Comparison of ENCODE assay signal across 8 cellular contexts in genomic region chr17:1628856-1629646, GRCh38. TPM values are rescaled to one million over a fixed set of nuclear protein-coding genes. Genes with fewer than 3 reads are reported as not detected.
A peak's percentile ranks its signal among the peaks of the same experiment; 100 is the strongest.
DNase-seq lines count a peak whose midpoint lies in the region; ATAC-seq, FAIRE-seq and TF ChIP-seq lines count a peak whose summit lies in the region.

No MANE protein-coding gene starts in this region.

- peak; percentile 53 for ATAC-seq in GM18909 (IDR thresholded peaks at IDR 0.05; ENCODE audit: poor library complexity, unreplicated experiment)
- peak; percentile 54 for ATAC-seq in HG03175 (IDR thresholded peaks at IDR 0.05; ENCODE audit: unreplicated experiment)
- peak; percentile 80 to 81 for ATAC-seq in activated CD4-positive, CD25-positive, alpha-beta regulatory T cell treated with anti-CD3 and anti-CD28 coated beads, Interleukin-2, amount 50 U/mL, for 24 hours

- TF ChIP-seq CTCF in AG04450 (IDR thresholded peaks at IDR 0.05; ENCODE audit: low read depth, low read length) (no peak), keratinocyte (optimal IDR thresholded peaks at IDR 0.05 in 1 of 3, IDR thresholded peaks at IDR 0.05 in 1 of 3, conservative IDR thresholded peaks at IDR 0.05 in 1 of 3; ENCODE audit: extremely low read depth in 1 of 3, insufficient read depth in 2 of 3, low read length in 3 of 3) (peak in 1 of 3 experiments; percentile 52)

- CTCF ChIA-PET in AG04450 (lab: Charles Lee) = interaction anchor here (0.7 to 3.4 kb wide), 4 partner anchors 11 to 55 kb away, joined by 4 to 43 read pairs (median 4); no protein-coding TSS in a partner anchor

- H3K4me2 ChIP-seq in keratinocyte (ENCODE audit: control insufficient read depth, extremely low read depth, insufficient read depth, low read depth, low read length) = peak overlapping the region; percentile 95

- H3K9me1 ChIP-seq in keratinocyte (ENCODE audit: control insufficient read depth, extremely low read depth, insufficient read depth, low read length) = no peaks in the 10 kb centered on the region

- H3K27me3 ChIP-seq in AG04450 (ENCODE audit: control insufficient read depth, insufficient read depth, low read length) = peaks cover 7% of the 10 kb centered on the region
- peaks cover 6% of the 10 kb centered on the region for H3K27me3 ChIP-seq in keratinocyte (ENCODE audit: control insufficient read depth, extremely low read depth, insufficient read depth, low read length)

- POLR2A ChIA-PET in AG04450 (lab: Yijun Ruan, JAX) = interaction anchor here (1.0 to 1.7 kb wide), 6 partner anchors 14 to 55 kb away, joined by 3 to 8 read pairs (median 3); no protein-coding TSS in a partner anchor

- no peak for FAIRE-seq in keratinocyte (lab: Jason Lieb, UNC)

- DNase-seq in AG04450 (ENCODE audit: low read depth, low spot score) (peak; percentile 70), NCI-H345 treated with DMSO at 0.1 percent for 48 hours (lab: John Stamatoyannopoulos, UW; ENCODE audit: unreplicated experiment) (peak; percentile 71), cerebellar cortex (ENCODE audit: low spot score) (peak; percentile 97), keratinocyte (ENCODE audit: low read depth, low spot score) (peak; percentile 66)
- DNase-seq in stimulated activated CD4-positive, alpha-beta T cell treated with anti-CD3 and anti-CD28 coated beads, Interleukin-12 subunit alpha, Interleukin-12 subunit beta, amount 100 ng/mL, for 4 hours = peak; percentile 87

- H2AFZ ChIP-seq in keratinocyte (ENCODE audit: control insufficient read depth, low read length) = peak overlapping the region; percentile 84

- H3K9me3 ChIP-seq in AG04450 (ENCODE audit: control insufficient read depth, insufficient read depth, low read length) (no peaks in the 10 kb centered on the region; the same call in 1 of the 2 replicates), keratinocyte (ENCODE audit: control insufficient read depth, low read depth, low read length) (no peaks in the 10 kb centered on the region)

- dilution Hi-C loops in keratinocyte (cut with MboI; ENCODE audit: extremely low pct_ligation_motif_present, low sequenced_read_pairs) = no loop called here

- no peak overlapping the region for H3K27ac ChIP-seq in AG04450 (ENCODE audit: low read depth, low read length)
- H3K27ac ChIP-seq in keratinocyte (ENCODE audit: control insufficient read depth, insufficient read depth, low read length) = peak overlapping the region; percentile 43

- peaks cover 8% of the 10 kb centered on the region for H3K4me1 ChIP-seq in keratinocyte (ENCODE audit: control insufficient read depth, extremely low read depth, insufficient read depth, low read length)

- H3K79me2 ChIP-seq in keratinocyte (ENCODE audit: control insufficient read depth, insufficient read depth, low read length) = no peaks in the 10 kb centered on the region

- H3K36me3 ChIP-seq in keratinocyte (ENCODE audit: control insufficient read depth in 2 of 2, extremely low read depth in 1 of 2, insufficient read depth in 2 of 2, low read length in 2 of 2) = peaks cover 0 to 5% of the 10 kb centered on the region in 2 experiments

- peak overlapping the region; percentile 73 for H3K9ac ChIP-seq in keratinocyte (ENCODE audit: control insufficient read depth, extremely low read depth, insufficient read depth, low read length)

- H4K20me1 ChIP-seq in keratinocyte (ENCODE audit: control insufficient read depth, extremely low read depth, insufficient read depth, low read length) = no peaks in the 10 kb centered on the region

- H3K4me3 ChIP-seq in AG04450 (ENCODE audit: low read depth, low read length) (peak overlapping the region; percentile 78), keratinocyte (ENCODE audit: control insufficient read depth in 2 of 3, extremely low read depth in 1 of 3, insufficient read depth in 2 of 3, low read depth in 1 of 3, low read length in 3 of 3) (peak overlapping the region; percentile 74 to 76 (median 76))

RNA-seq across cellular contexts. Expression of gene SLC43A2, which starts 0.4 kb away (rescaled TPM):
- polyA plus RNA-seq in AG04450 (2011; rRNA removed) = 5.3 and 6.8 TPM in 2 replicates
- 10.6 and 14.3 TPM in 2 replicates for polyA minus RNA-seq in AG04450 (2011; rRNA and poly(A)+ RNA removed)
- 12.7 to 17.0 TPM (median 13.9 TPM) in 3 replicates for polyA plus RNA-seq in keratinocyte
- 2.7 TPM for polyA plus RNA-seq in keratinocyte (2011; ENCODE audit: low read depth)
- polyA plus RNA-seq in keratinocyte (2011; cell fraction: cytosol; rRNA removed) = 7.4 and 11.8 TPM in 2 replicates
- 35.3 and 40.2 TPM in 2 replicates for polyA plus RNA-seq in keratinocyte (2011; cell fraction: nucleus; rRNA removed)
- 4.9 and 14.3 TPM in 2 replicates for polyA plus RNA-seq in keratinocyte (2012; ENCODE audit: low replicate concordance)
- 17.8 to 39.3 TPM (median 26.5 TPM) in 3 replicates for polyA minus RNA-seq in keratinocyte
- polyA minus RNA-seq in keratinocyte (2011; cell fraction: cytosol; rRNA and poly(A)+ RNA removed) = 37.4 TPM
- 38.0 and 53.4 TPM in 2 replicates for polyA minus RNA-seq in keratinocyte (2011; cell fraction: nucleus; rRNA and poly(A)+ RNA removed)

RNA-seq across cellular contexts. Expression of gene SCARF1, which starts 16.5 kb away (rescaled TPM):
- 0.17 and 0.20 TPM in 2 replicates for polyA plus RNA-seq in AG04450 (2011; rRNA removed)
- polyA minus RNA-seq in AG04450 (2011; rRNA and poly(A)+ RNA removed) = 0.13 and 0.18 TPM in 2 replicates
- polyA plus RNA-seq in keratinocyte = 0.05 to 0.18 TPM (median 0.06 TPM) in 3 replicates
- not detected for polyA plus RNA-seq in keratinocyte (2011; ENCODE audit: low read depth)
- polyA plus RNA-seq in keratinocyte (2011; cell fraction: cytosol; rRNA removed) = 0.01 TPM in 2 replicates
- 0.36 and 0.67 TPM in 2 replicates for polyA plus RNA-seq in keratinocyte (2011; cell fraction: nucleus; rRNA removed)
- polyA plus RNA-seq in keratinocyte (2012; ENCODE audit: low replicate concordance) = 0.03 and 0.18 TPM in 2 replicates
- polyA minus RNA-seq in keratinocyte = 0.10 to 0.13 TPM in 2 of 3 replicates, not detected in the other
- not detected for polyA minus RNA-seq in keratinocyte (2011; cell fraction: cytosol; rRNA and poly(A)+ RNA removed)
- 0.32 TPM in 1 of 2 replicates, not detected in the other for polyA minus RNA-seq in keratinocyte (2011; cell fraction: nucleus; rRNA and poly(A)+ RNA removed)

RNA-seq across cellular contexts. Expression of gene RILP, which starts 20.6 kb away (rescaled TPM):
- polyA plus RNA-seq in AG04450 (2011; rRNA removed) = 5.8 and 9.3 TPM in 2 replicates
- polyA minus RNA-seq in AG04450 (2011; rRNA and poly(A)+ RNA removed) = 3.3 and 4.0 TPM in 2 replicates
- 3.1 to 4.5 TPM (median 3.2 TPM) in 3 replicates for polyA plus RNA-seq in keratinocyte
- polyA plus RNA-seq in keratinocyte (2011; ENCODE audit: low read depth) = 1.3 TPM
- polyA plus RNA-seq in keratinocyte (2011; cell fraction: cytosol; rRNA removed) = 2.4 and 4.6 TPM in 2 replicates
- polyA plus RNA-seq in keratinocyte (2011; cell fraction: nucleus; rRNA removed) = 3.1 and 3.9 TPM in 2 replicates
- polyA plus RNA-seq in keratinocyte (2012; ENCODE audit: low replicate concordance) = 2.0 and 3.8 TPM in 2 replicates
- polyA minus RNA-seq in keratinocyte = 2.2 to 3.3 TPM (median 2.5 TPM) in 3 replicates
- polyA minus RNA-seq in keratinocyte (2011; cell fraction: cytosol; rRNA and poly(A)+ RNA removed) = 3.8 TPM
- polyA minus RNA-seq in keratinocyte (2011; cell fraction: nucleus; rRNA and poly(A)+ RNA removed) = 2.3 TPM in 2 replicates

RNA-seq across cellular contexts. Expression of gene PRPF8, which starts 55.6 kb away (rescaled TPM):
- polyA plus RNA-seq in AG04450 (2011; rRNA removed) = 126 and 161 TPM in 2 replicates
- polyA minus RNA-seq in AG04450 (2011; rRNA and poly(A)+ RNA removed) = 420 and 507 TPM in 2 replicates
- 60.1 to 118 TPM (median 97.5 TPM) in 3 replicates for polyA plus RNA-seq in keratinocyte
- 187 TPM for polyA plus RNA-seq in keratinocyte (2011; ENCODE audit: low read depth)
- 56.1 and 61.6 TPM in 2 replicates for polyA plus RNA-seq in keratinocyte (2011; cell fraction: cytosol; rRNA removed)
- polyA plus RNA-seq in keratinocyte (2011; cell fraction: nucleus; rRNA removed) = 224 and 245 TPM in 2 replicates
- polyA plus RNA-seq in keratinocyte (2012; ENCODE audit: low replicate concordance) = 77.2 and 133 TPM in 2 replicates
- polyA minus RNA-seq in keratinocyte = 166 to 590 TPM (median 337 TPM) in 3 replicates
- 153 TPM for polyA minus RNA-seq in keratinocyte (2011; cell fraction: cytosol; rRNA and poly(A)+ RNA removed)
- polyA minus RNA-seq in keratinocyte (2011; cell fraction: nucleus; rRNA and poly(A)+ RNA removed) = 210 and 327 TPM in 2 replicates
